18 cellular contexts compared by ENCODE assay signal in genomic region chr22:23695141-23695540, GRCh38. TPM values are rescaled to one million over a fixed set of nuclear protein-coding genes. Genes with fewer than 3 reads are reported as not detected.
DNase-seq lines count a peak whose midpoint lies in the region; ATAC-seq, FAIRE-seq and TF ChIP-seq lines count a peak whose summit lies in the region.
"Had no signal": no experiment of that assay in that cellular context is flagged by ENCODE, and none has a peak within 500 bp of the region (broad histone marks: within the 10 kb centered on the region; RNA-seq: fewer than 3 reads in every experiment).

No MANE protein-coding gene starts in this region.

- no peak overlapping the region for H3K4me3 Mint-ChIP-seq in activated CD4-positive, alpha-beta T cell treated with anti-CD3 and anti-CD28 coated beads for 36 hours
- no peak overlapping the region for H3K4me3 Mint-ChIP-seq in activated naive CD8-positive, alpha-beta T cell treated with anti-CD3 and anti-CD28 coated beads for 36 hours
- H3K4me3 Mint-ChIP-seq: GM23338 had no signal

- H3K27ac Mint-ChIP-seq in activated CD4-positive, alpha-beta T cell treated with anti-CD3 and anti-CD28 coated beads for 36 hours = peak overlapping the region; percentile 100
- peak overlapping the region; percentile 100 for H3K27ac Mint-ChIP-seq in activated naive CD8-positive, alpha-beta T cell treated with anti-CD3 and anti-CD28 coated beads for 36 hours
- H3K27ac Mint-ChIP-seq: GM23338 had no signal

- WGBS in esophagus muscularis mucosa = 83% methylated on average over 2 of the region's 3 CpGs

- no peak for TF ChIP-seq CTCF in esophagus muscularis mucosa (IDR thresholded peaks at IDR 0.05)

- CTCF ChIA-PET in activated CD4-positive, alpha-beta T cell treated with anti-CD3 and anti-CD28 coated beads for 36 hours (lab: Charles Lee) = interaction anchor here (0.5 kb wide), 1 partner anchor 18 kb away, joined by 6 read pairs; no protein-coding TSS in a partner anchor

- H3K27me3 Mint-ChIP-seq in activated CD4-positive, alpha-beta T cell treated with anti-CD3 and anti-CD28 coated beads for 36 hours = no peaks in the 10 kb centered on the region
- no peaks in the 10 kb centered on the region for H3K27me3 Mint-ChIP-seq in activated naive CD8-positive, alpha-beta T cell treated with anti-CD3 and anti-CD28 coated beads for 36 hours

- in situ Hi-C loops in HAP-1 (cut with MboI; ENCODE audit: low sequenced_read_pairs) = no loop called here

- TF ChIP-seq EP300 in esophagus muscularis mucosa (IDR thresholded peaks at IDR 0.05) = no peak

- no peaks in the 10 kb centered on the region for H3K4me1 ChIP-seq in esophagus muscularis mucosa
- H3K4me1 ChIP-seq in HAP-1 = no peaks in the 10 kb centered on the region

- DNase-seq in activated CD4-positive, alpha-beta T cell treated with anti-CD3 and anti-CD28 coated beads for 36 hours = no peak
- no peak for DNase-seq in activated CD4-positive, alpha-beta T cell treated with anti-CD3 and anti-CD28 coated beads, Interleukin-2, amount 50 U/mL, for 1 hour
- no peak for DNase-seq in GM12892 (ENCODE audit: insufficient read length)
- DNase-seq in activated naive CD8-positive, alpha-beta T cell treated with anti-CD3 and anti-CD28 coated beads for 36 hours = no peak
- DNase-seq in sciatic nerve (ENCODE audit: low spot score) = peak; percentile 48
- DNase-seq in NCI-H526 treated with DMSO at 0.1 percent for 48 hours (lab: John Stamatoyannopoulos, UW) = no peak
- no peak for DNase-seq in esophagus muscularis mucosa (ENCODE audit: extremely low spot score)
- DNase-seq in HAP-1 (ENCODE audit: low spot score in 2 of 2) = no peak
- DNase-seq: activated CD4-positive, alpha-beta T cell treated with anti-CD3 and anti-CD28 coated beads for 48 hours; hypothalamus; left colon; NCI-H146; NCI-H2227 treated with DMSO at 0.1 percent for 48 hours had no signal

- ATAC-seq in activated CD4-positive, alpha-beta T cell treated with anti-CD3 and anti-CD28 coated beads for 36 hours = no peak
- no peak for ATAC-seq in sciatic nerve
- ATAC-seq: GM23338, left colon had no signal

- no peak overlapping the region for H3K27ac ChIP-seq in esophagus muscularis mucosa (replicated peaks in 1 of 4)
- H3K27ac ChIP-seq: thoracic aorta had no signal

- H3K9me3 ChIP-seq in esophagus muscularis mucosa (no peaks in the 10 kb centered on the region), HAP-1 (peaks cover 2% of the 10 kb centered on the region; the same call in 1 of the 2 replicates)
- H3K9me3 ChIP-seq: thoracic aorta had no signal

- H3K4me1 Mint-ChIP-seq in activated CD4-positive, alpha-beta T cell treated with anti-CD3 and anti-CD28 coated beads for 36 hours = peaks cover 37% of the 10 kb centered on the region
- peaks cover 29% of the 10 kb centered on the region for H3K4me1 Mint-ChIP-seq in activated naive CD8-positive, alpha-beta T cell treated with anti-CD3 and anti-CD28 coated beads for 36 hours
- H3K4me1 Mint-ChIP-seq: GM23338 had no signal

- POLR2A ChIA-PET in activated CD4-positive, alpha-beta T cell treated with anti-CD3 and anti-CD28 coated beads for 36 hours (lab: Charles Lee) = no interaction called here

- TF ChIP-seq POLR2A in GM12892 (IDR thresholded peaks at IDR 0.05; ENCODE audit: low read depth, low read length) = no peak
- no peak for TF ChIP-seq POLR2A in esophagus muscularis mucosa (IDR thresholded peaks at IDR 0.05; ENCODE audit: low read depth)

- H3K27me3 ChIP-seq in esophagus muscularis mucosa (no peaks in the 10 kb centered on the region), HAP-1 (ENCODE audit: low read depth) (no peaks in the 10 kb centered on the region)

- no peak overlapping the region for H3K4me3 ChIP-seq in esophagus muscularis mucosa
- no peak overlapping the region for H3K4me3 ChIP-seq in HAP-1
- H3K4me3 ChIP-seq: GM23338, thoracic aorta had no signal

- H3K36me3 ChIP-seq in esophagus muscularis mucosa (peaks cover 0 to 88% (median 49%) of the 10 kb centered on the region in 4 donors), HAP-1 (replicated peaks) (peaks cover 30% of the 10 kb centered on the region)

- FAIRE-seq in GM12892 (lab: Jason Lieb, UNC) = peak; percentile 56

- no peaks in the 10 kb centered on the region for H3K9me3 Mint-ChIP-seq in activated CD4-positive, alpha-beta T cell treated with anti-CD3 and anti-CD28 coated beads for 36 hours (ENCODE audit: low read depth)
- H3K9me3 Mint-ChIP-seq in activated naive CD8-positive, alpha-beta T cell treated with anti-CD3 and anti-CD28 coated beads for 36 hours = peaks cover 2% of the 10 kb centered on the region
- H3K9me3 Mint-ChIP-seq: GM23338 had no signal

- peaks cover 37% of the 10 kb centered on the region for H3K36me3 Mint-ChIP-seq in activated CD4-positive, alpha-beta T cell treated with anti-CD3 and anti-CD28 coated beads for 36 hours (ENCODE audit: low read depth)
- H3K36me3 Mint-ChIP-seq in activated naive CD8-positive, alpha-beta T cell treated with anti-CD3 and anti-CD28 coated beads for 36 hours = peaks cover 34% of the 10 kb centered on the region

- intact Hi-C loops in activated CD4-positive, alpha-beta T cell treated with anti-CD3 and anti-CD28 coated beads for 36 hours (cut with DNase I, micrococcal nuclease) = no loop called here
- intact Hi-C loops in sciatic nerve (cut with DNase I) (no loop called here), esophagus muscularis mucosa (cut with DNase I) (no loop called here)

RNA-seq across cellular contexts. Expression of gene RGL4, which starts 4.3 kb away (rescaled TPM):
- total RNA-seq in activated CD4-positive, alpha-beta T cell treated with anti-CD3 and anti-CD28 coated beads for 36 hours = 10 to 100 TPM; 13.5 to 14.6 TPM
- polyA plus RNA-seq in GM12892 (2012; ENCODE audit: missing spikeins) = 3.5 TPM
- 10 to 100 TPM; 17.1 to 17.4 TPM for total RNA-seq in activated naive CD8-positive, alpha-beta T cell treated with anti-CD3 and anti-CD28 coated beads for 36 hours
- total RNA-seq in sciatic nerve (1.2 TPM), esophagus muscularis mucosa (under 1 TPM in 2 of 4 donors, not detected in 2; 0.11 to 0.50 TPM)
- total RNA-seq: A172, GM23338, left colon, pulmonary artery endothelial cell, thoracic aorta had no signal

RNA-seq across cellular contexts. Expression of gene ZNF70, which starts 55.8 kb away (rescaled TPM):
- 1 to 10 TPM; 1.6 to 1.7 TPM for total RNA-seq in activated CD4-positive, alpha-beta T cell treated with anti-CD3 and anti-CD28 coated beads for 36 hours
- 2.1 TPM for polyA plus RNA-seq in GM12892 (2012; ENCODE audit: missing spikeins)
- total RNA-seq in activated naive CD8-positive, alpha-beta T cell treated with anti-CD3 and anti-CD28 coated beads for 36 hours = 1 to 10 TPM; 1.9 to 2.4 TPM
- 11.2 TPM for total RNA-seq in sciatic nerve
- total RNA-seq in esophagus muscularis mucosa = 1 to 10 TPM; 3.1 to 6.5 (median 5.4) TPM

RNA-seq across cellular contexts. Expression of gene VPREB3, which starts 59.1 kb away (rescaled TPM):
- total RNA-seq in activated CD4-positive, alpha-beta T cell treated with anti-CD3 and anti-CD28 coated beads for 36 hours = under 1 TPM in 1 of 2 experiments, not detected in 1; 0.80 TPM
- 11.6 TPM for polyA plus RNA-seq in GM12892 (2012; ENCODE audit: missing spikeins)
- total RNA-seq in activated naive CD8-positive, alpha-beta T cell treated with anti-CD3 and anti-CD28 coated beads for 36 hours = under 1 TPM in 1 of 2 experiments, not detected in 1; 0.48 TPM
- total RNA-seq in sciatic nerve (not detected), esophagus muscularis mucosa (not detected)
- total RNA-seq: A172; GM23338; pulmonary artery endothelial cell; T-helper 1 cell treated with Interleukin-12 subunit alpha and Interleukin-12 subunit beta and Interleukin-4 antibody, amounts not matched to agents 30 ng/mL and 1 ng/mL, for 36 hours; thoracic aorta had no signal
